In genomic region chr3:51384145-51384729, GRCh38 we compare ENCODE assay signal across 8 cellular contexts. TPM values are rescaled to one million over a fixed set of nuclear protein-coding genes. Genes with fewer than 3 reads are reported as not detected.
DNase-seq lines count a peak whose midpoint lies in the region; ATAC-seq and TF ChIP-seq lines count a peak whose summit lies in the region.

No MANE protein-coding gene starts in this region.

- H3K27me3 Mint-ChIP-seq in T-helper 2 cell treated with Interferon-gamma antibody and Interleukin-4, amounts not matched to agents 5 μg/mL and 100 μg/mL, for 36 hours (ENCODE audit: low read depth): no peaks in the 10 kb centered on the region

- H3K4me1 Mint-ChIP-seq in T-helper 2 cell treated with Interferon-gamma antibody and Interleukin-4, amounts not matched to agents 5 μg/mL and 100 μg/mL, for 36 hours (ENCODE audit: low read depth): peaks cover 32% of the 10 kb centered on the region

- no peaks in the 10 kb centered on the region for H3K9me3 ChIP-seq in neuron (ENCODE audit: low read length)

- peak overlapping the region; percentile 83 for H3K4me3 ChIP-seq in fibroblast of pulmonary artery (replicated peaks; ENCODE audit: low read depth, low read length)
- H3K4me3 ChIP-seq in neuron (ENCODE audit: low read length): peak overlapping the region; percentile 94

- H3K27me3 ChIP-seq in neuron (ENCODE audit: insufficient read depth, low read length): no peaks in the 10 kb centered on the region

- DNase-seq in Right ventricle myocardium inferior (ENCODE audit: missing footprints): no peak
- no peak for DNase-seq in cardiac septum (ENCODE audit: low spot score)
- peak; percentile 26 for DNase-seq in T-helper 2 cell treated with Interferon-gamma antibody and Interleukin-4, amounts not matched to agents 5 μg/mL and 100 μg/mL, for 36 hours (ENCODE audit: low spot score)
- DNase-seq in fibroblast of pulmonary artery (ENCODE audit: low read depth): no peak
- DNase-seq in midbrain (lab: John Stamatoyannopoulos, UW): no peak
- no peak for DNase-seq in COR-L47 (lab: John Stamatoyannopoulos, UW)

- H3K4me1 ChIP-seq in neuron (ENCODE audit: insufficient read depth, low read length): peaks cover 32% of the 10 kb centered on the region

- peak overlapping the region; percentile 98 for H3K4me3 Mint-ChIP-seq in T-helper 2 cell treated with Interferon-gamma antibody and Interleukin-4, amounts not matched to agents 5 μg/mL and 100 μg/mL, for 36 hours

- peaks cover 44% of the 10 kb centered on the region for H3K36me3 Mint-ChIP-seq in T-helper 2 cell treated with Interferon-gamma antibody and Interleukin-4, amounts not matched to agents 5 μg/mL and 100 μg/mL, for 36 hours (ENCODE audit: low read depth)

- no peaks in the 10 kb centered on the region for H3K9me3 Mint-ChIP-seq in T-helper 2 cell treated with Interferon-gamma antibody and Interleukin-4, amounts not matched to agents 5 μg/mL and 100 μg/mL, for 36 hours

- H3K36me3 ChIP-seq in neuron (ENCODE audit: insufficient read depth, low read length): peaks cover 28% of the 10 kb centered on the region

- TF ChIP-seq CTCF in fibroblast of pulmonary artery (IDR thresholded peaks at IDR 0.05; ENCODE audit: low read length, missing control alignments): no peak

- peak overlapping the region; percentile 98 for H3K27ac Mint-ChIP-seq in T-helper 2 cell treated with Interferon-gamma antibody and Interleukin-4, amounts not matched to agents 5 μg/mL and 100 μg/mL, for 36 hours

- intact Hi-C loops in Right ventricle myocardium inferior (cut with DNase I) (loop anchor here (2.0 kb wide), 2 partner anchors 115 to 815 kb away; partner anchors contain the start of gene HEMK1), cardiac septum (cut with DNase I) (loop anchor here (10.0 kb wide), 1 partner anchor 1019 kb away; no protein-coding TSS in a partner anchor)

- peak overlapping the region; percentile 88 for H2AFZ ChIP-seq in neuron (ENCODE audit: low read depth, low read length)

- peak; percentile 25 for ATAC-seq in Right ventricle myocardium inferior
- peak; percentile 14 for ATAC-seq in HG02981 (IDR thresholded peaks at IDR 0.05; ENCODE audit: unreplicated experiment)

RNA-seq across cellular contexts. Expression of gene MANF, which starts 0.9 kb away (rescaled TPM):
- 46.1 TPM for total RNA-seq in Right ventricle myocardium inferior
- total RNA-seq in cardiac septum: 77.6 TPM

RNA-seq across cellular contexts. Expression of gene RBM15B, which starts 6.8 kb away (rescaled TPM):
- total RNA-seq in Right ventricle myocardium inferior: 11.8 TPM
- total RNA-seq in cardiac septum: 18.1 TPM
